ENCODE assay signal across 25 cellular contexts in genomic region chr7:74395745-74396311, GRCh38. TPM values are rescaled to one million over a fixed set of nuclear protein-coding genes. Genes with fewer than 3 reads are reported as not detected.
"Had no signal": no experiment of that assay in that cellular context is flagged by ENCODE, and none has a peak within 500 bp of the region (broad histone marks: within the 10 kb centered on the region; RNA-seq: fewer than 3 reads in every experiment).

No MANE protein-coding gene starts in this region.

- H3K4me1 ChIP-seq: foreskin keratinocyte, uterus had no signal

- H3K27me3 ChIP-seq: foreskin keratinocyte, ovary, tibial artery, upper lobe of left lung, uterus had no signal

- H3K9me3 ChIP-seq: left ventricle myocardium inferior, lower lobe of right lung, ovary, tibial artery, upper lobe of left lung, uterus had no signal

- H3K27ac Mint-ChIP-seq: dendritic cell treated with granulocyte-macrophage colony-stimulating factor and Interleukin-4, amounts not matched to agents 40 ng/mL and 50 ng/mL, for 4 days; immature natural killer cell; mesothelial cell of epicardium; natural killer cell; progenitor cell of endocrine pancreas had no signal

- H3K36me3 ChIP-seq: ovary, uterus had no signal

- ATAC-seq: effector memory CD8-positive, alpha-beta T cell; foreskin keratinocyte; left cardiac atrium; lower lobe of right lung; natural killer cell; right cardiac atrium; stimulated activated effector memory CD8-positive, alpha-beta T cell treated with anti-CD3 and anti-CD28 coated beads, Interleukin-12 subunit alpha, Interleukin-12 subunit beta, amount 100 ng/mL, for 72 hours; stimulated activated naive CD8-positive, alpha-beta T cell treated with anti-CD3 and anti-CD28 coated beads, Interleukin-15, Interleukin-2, amounts not matched to agents 100 U/mL and 50 U/mL, for 24 hours had no signal

- FAIRE-seq: kidney had no signal

- H3K4me3 Mint-ChIP-seq: dendritic cell treated with granulocyte-macrophage colony-stimulating factor and Interleukin-4, amounts not matched to agents 40 ng/mL and 50 ng/mL, for 4 days; effector memory CD8-positive, alpha-beta T cell; immature natural killer cell; memory B cell; mesothelial cell of epicardium; natural killer cell; neural crest cell; stimulated activated effector memory CD8-positive, alpha-beta T cell treated with anti-CD3 and anti-CD28 coated beads, Interleukin-12 subunit alpha, Interleukin-12 subunit beta, amount 100 ng/mL, for 72 hours had no signal

- H3K36me3 Mint-ChIP-seq: natural killer cell; stimulated activated effector memory CD8-positive, alpha-beta T cell treated with anti-CD3 and anti-CD28 coated beads, Interleukin-12 subunit alpha, Interleukin-12 subunit beta, amount 100 ng/mL, for 72 hours had no signal

- H3K27me3 Mint-ChIP-seq: dendritic cell treated with granulocyte-macrophage colony-stimulating factor and Interleukin-4, amounts not matched to agents 40 ng/mL and 50 ng/mL, for 4 days; effector memory CD8-positive, alpha-beta T cell; memory B cell; progenitor cell of endocrine pancreas had no signal

- H3K27ac ChIP-seq: foreskin keratinocyte, left ventricle myocardium inferior, lower lobe of right lung, tibial artery, upper lobe of left lung had no signal

- H3K4me3 ChIP-seq: left ventricle myocardium inferior, lower lobe of right lung, ovary, smooth muscle cell, tibial artery, upper lobe of left lung, uterus had no signal

- H3K4me1 Mint-ChIP-seq: memory B cell; mesothelial cell of epicardium; natural killer cell; neural crest cell; stimulated activated effector memory CD8-positive, alpha-beta T cell treated with anti-CD3 and anti-CD28 coated beads, Interleukin-12 subunit alpha, Interleukin-12 subunit beta, amount 100 ng/mL, for 72 hours had no signal

- H3K4me2 ChIP-seq: smooth muscle cell had no signal

- H3K9me3 Mint-ChIP-seq: dendritic cell treated with granulocyte-macrophage colony-stimulating factor and Interleukin-4, amounts not matched to agents 40 ng/mL and 50 ng/mL, for 4 days; effector memory CD8-positive, alpha-beta T cell; immature natural killer cell; memory B cell; mesothelial cell of epicardium; natural killer cell; neural crest cell; stimulated activated effector memory CD8-positive, alpha-beta T cell treated with anti-CD3 and anti-CD28 coated beads, Interleukin-12 subunit alpha, Interleukin-12 subunit beta, amount 100 ng/mL, for 72 hours had no signal

- DNase-seq: effector memory CD8-positive, alpha-beta T cell; erythroblast; foreskin keratinocyte; immature natural killer cell; left cardiac atrium; left ventricle myocardium inferior; lower lobe of right lung; natural killer cell; nucleus accumbens; ovary; right cardiac atrium; stimulated activated CD4-positive, alpha-beta T cell treated with anti-CD3 and anti-CD28 coated beads, Interleukin-4, amount 100 ng/mL, for 1 hour; stimulated activated CD8-positive, alpha-beta memory T cell treated with anti-CD3 and anti-CD28 coated beads, Interleukin-4, amount 100 ng/mL, for 48 hours; stimulated activated naive CD8-positive, alpha-beta T cell treated with anti-CD3 and anti-CD28 coated beads, Interleukin-15, Interleukin-2, amounts not matched to agents 100 U/mL and 50 U/mL, for 24 hours; tibial artery; uterus had no signal

RNA-seq across cellular contexts. Expression of gene GTF2IRD1, which starts 57.9 kb away (rescaled TPM):
- total RNA-seq: natural killer cell had no signal
- polyA plus RNA-seq: immature natural killer cell had no signal
